Comparison of ENCODE assay signal across 1 cellular context in the genomic region with DNA sequence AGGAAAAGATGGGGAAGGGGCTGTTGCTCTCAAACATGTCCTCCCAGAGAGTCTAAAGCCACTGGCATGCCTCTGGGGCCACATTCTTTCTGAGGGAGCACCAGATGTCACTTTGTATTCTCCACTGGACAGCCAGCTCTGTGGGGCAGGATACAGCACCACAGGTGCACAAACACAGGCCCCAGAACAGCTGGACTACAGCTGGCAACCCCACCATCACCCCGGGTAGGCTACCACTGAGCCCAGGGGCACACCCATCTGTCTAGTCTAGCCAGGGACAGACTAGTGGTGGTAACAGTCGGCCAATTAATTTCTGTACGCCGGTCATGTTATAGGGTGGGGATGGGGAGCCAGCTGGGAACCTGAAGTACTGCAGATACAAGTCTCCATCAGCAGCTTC.
TF ChIP-seq lines count a peak whose summit lies in the region.

No MANE protein-coding gene starts in this region.

TF ChIP-seq in GM23338, 12 proteins besides CTCF, POLR2A, EP300 and RAD21 (continued from another document):
- TF ChIP-seq, protein P1, sequence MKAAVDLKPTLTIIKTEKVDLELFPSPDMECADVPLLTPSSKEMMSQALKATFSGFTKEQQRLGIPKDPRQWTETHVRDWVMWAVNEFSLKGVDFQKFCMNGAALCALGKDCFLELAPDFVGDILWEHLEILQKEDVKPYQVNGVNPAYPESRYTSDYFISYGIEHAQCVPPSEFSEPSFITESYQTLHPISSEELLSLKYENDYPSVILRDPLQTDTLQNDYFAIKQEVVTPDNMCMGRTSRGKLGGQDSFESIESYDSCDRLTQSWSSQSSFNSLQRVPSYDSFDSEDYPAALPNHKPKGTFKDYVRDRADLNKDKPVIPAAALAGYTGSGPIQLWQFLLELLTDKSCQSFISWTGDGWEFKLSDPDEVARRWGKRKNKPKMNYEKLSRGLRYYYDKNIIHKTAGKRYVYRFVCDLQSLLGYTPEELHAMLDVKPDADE (IDR thresholded peaks at IDR 0.05) = no peak
- TF ChIP-seq JUNB (IDR thresholded peaks at IDR 0.05; ENCODE audit: unreplicated experiment) (no peak), STAT1 (IDR thresholded peaks at IDR 0.05; ENCODE audit: unreplicated experiment) (no peak), REST (IDR thresholded peaks at IDR 0.05; ENCODE audit: unreplicated experiment) (no peak)
